8 cellular contexts compared by ENCODE assay signal in the genomic region with DNA sequence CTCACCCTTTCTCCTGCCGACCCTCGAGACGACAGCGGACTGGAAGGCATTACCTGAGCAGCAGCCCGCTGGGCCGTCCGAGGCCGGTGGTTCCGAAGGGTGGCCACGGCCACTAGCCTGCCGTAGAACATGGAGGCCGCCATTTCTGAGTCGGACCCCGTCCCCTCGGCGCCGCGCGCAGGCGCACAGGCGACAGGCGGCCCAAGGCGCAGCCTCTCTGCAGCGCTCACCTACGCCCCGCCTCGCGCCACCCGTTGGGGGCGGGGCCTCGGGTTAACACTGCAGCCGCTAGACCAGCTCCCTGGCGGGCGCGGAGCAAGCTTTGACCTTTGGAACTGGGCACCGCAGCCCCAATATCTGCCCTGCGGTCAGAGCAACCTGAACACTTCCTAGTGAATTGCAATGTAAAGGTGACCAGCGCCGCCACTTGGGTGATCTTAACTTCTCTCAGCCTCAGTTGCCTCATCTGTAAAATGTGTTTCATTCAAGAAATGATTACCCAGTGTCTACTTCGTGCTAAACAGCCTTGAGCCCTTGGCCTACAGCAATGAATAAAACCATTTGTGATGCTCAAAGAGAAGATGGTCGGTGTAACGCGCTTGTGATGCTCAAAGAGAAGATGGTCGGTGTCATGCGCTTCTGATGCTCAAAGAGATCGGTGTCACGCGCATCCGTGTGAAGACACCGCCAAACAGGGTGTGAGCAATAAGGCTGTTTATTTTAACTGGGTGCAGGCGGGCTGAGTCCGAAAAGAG. TPM values are rescaled to one million over a fixed set of nuclear protein-coding genes. Genes with fewer than 3 reads are reported as not detected.
DNase-seq lines count a peak whose midpoint lies in the region; ATAC-seq and TF ChIP-seq lines count a peak whose summit lies in the region.

A gene (minus strand): TSS at position 147 of the 755 bp plus-strand sequence. CDS start 4 bp downstream, at position 143.

- WGBS in GM23248 (ENCODE audit: low coverage in 1 of 2, low lambda C conversion rate in 2 of 2, missing lambda C conversion rate in 2 of 2), 2 experiments: 1% methylated on average over 40 to 52 of the region's 52 CpGs

- in situ Hi-C loops in GM23248 (cut with MboI): no loop called here

- peak within 1 kb of the TSS; percentile 92 for H3K9ac ChIP-seq in GM23248
- H3K9ac ChIP-seq in fibroblast of lung (ENCODE audit: insufficient read depth, low read length): peak within 1 kb of the TSS; percentile 91

- peak within 1 kb of the TSS; percentile 89 to 98 (median 96) for H3K4me3 Mint-ChIP-seq in naive thymus-derived CD8-positive, alpha-beta T cell
- peak within 1 kb of the TSS; percentile 97 to 98 for H3K4me3 Mint-ChIP-seq in stimulated activated naive B cell treated with anti-CD40 and anti-IgM and Interleukin-4, amounts not matched to agents 10 μg/mL and 1 μg/mL and 100 μg/mL, for 72 hours

- no peaks in the 10 kb centered on the region for H3K27me3 ChIP-seq in GM23248 (replicated peaks; ENCODE audit: insufficient read depth)
- H3K27me3 ChIP-seq in fibroblast of lung (ENCODE audit: control insufficient read depth, insufficient read depth, low read length): no peaks in the 10 kb centered on the region

- H3K27ac ChIP-seq in GM23248: peak within 1 kb of the TSS; percentile 90
- H3K27ac ChIP-seq in fibroblast of lung (ENCODE audit: insufficient read depth, low read length): peak within 1 kb of the TSS; percentile 88

- POLR2A ChIA-PET in naive thymus-derived CD8-positive, alpha-beta T cell (lab: Charles Lee): interaction anchor here (0.6 to 2.5 kb wide), 2 partner anchors 36 to 883 kb away, joined by 3 to 7 read pairs; a partner anchor contains a TSS

- H2AFZ ChIP-seq in GM23248 (peak within 1 kb of the TSS; percentile 96), fibroblast of lung (ENCODE audit: low read length) (peak within 1 kb of the TSS; percentile 96)

- H3K79me2 ChIP-seq in GM23248 (ENCODE audit: insufficient read depth) (peaks cover 47% of the 10 kb centered on the region), fibroblast of lung (ENCODE audit: control insufficient read depth, insufficient read depth, low read length) (peaks cover 38% of the 10 kb centered on the region)

- H3K4me3 ChIP-seq in GM23248: peak within 1 kb of the TSS; percentile 96
- H3K4me3 ChIP-seq in fibroblast of lung (replicated peaks in 1 of 4; ENCODE audit: control extremely low read depth in 1 of 4, insufficient read depth in 1 of 4, low read depth in 3 of 4, low read length in 4 of 4): peak within 1 kb of the TSS; percentile 87 to 96 (median 88)

- H3K36me3 ChIP-seq in GM23248 (ENCODE audit: low read depth): no peaks in the 10 kb centered on the region
- H3K36me3 ChIP-seq in fibroblast of lung (ENCODE audit: control insufficient read depth, insufficient read depth, low read length): no peaks in the 10 kb centered on the region

- peaks cover 0 to 14% (median 0%) of the 10 kb centered on the region in 3 donors for H3K36me3 Mint-ChIP-seq in naive thymus-derived CD8-positive, alpha-beta T cell
- peaks cover 1 to 8% of the 10 kb centered on the region in 2 donors for H3K36me3 Mint-ChIP-seq in stimulated activated naive B cell treated with anti-CD40 and anti-IgM and Interleukin-4, amounts not matched to agents 10 μg/mL and 1 μg/mL and 100 μg/mL, for 72 hours

- H3K9me3 ChIP-seq in GM23248 (ENCODE audit: low read depth) (no peaks in the 10 kb centered on the region), fibroblast of lung (ENCODE audit: control insufficient read depth, insufficient read depth, low read depth, low read length) (no peaks in the 10 kb centered on the region)

- H3K9me2 ChIP-seq in GM23248 (ENCODE audit: insufficient read depth): no peaks in the 10 kb centered on the region

- peak within 1 kb of the TSS; percentile 80 to 95 (median 92) for H3K27ac Mint-ChIP-seq in naive thymus-derived CD8-positive, alpha-beta T cell
- peak within 1 kb of the TSS; percentile 94 for H3K27ac Mint-ChIP-seq in stimulated activated naive B cell treated with anti-CD40 and anti-IgM and Interleukin-4, amounts not matched to agents 10 μg/mL and 1 μg/mL and 100 μg/mL, for 72 hours

- peak in 1 of 2 donors; percentile 10 for TF ChIP-seq CTCF in fibroblast of lung (conservative IDR thresholded peaks at IDR 0.05 in 1 of 2, IDR thresholded peaks at IDR 0.05 in 1 of 2; ENCODE audit: low read depth in 1 of 2, low read length in 2 of 2)

- H4K20me1 ChIP-seq in GM23248 (ENCODE audit: insufficient read depth): no peaks in the 10 kb centered on the region
- H4K20me1 ChIP-seq in fibroblast of lung (ENCODE audit: control insufficient read depth, extremely low read depth, insufficient read depth, low read length): no peaks in the 10 kb centered on the region

- H3K4me2 ChIP-seq in GM23248 (ENCODE audit: unreplicated experiment) (peak within 1 kb of the TSS; percentile 100), fibroblast of lung (ENCODE audit: extremely low read depth, insufficient read depth, low read length) (peak within 1 kb of the TSS; percentile 98)

- H3K9me3 Mint-ChIP-seq in naive thymus-derived CD8-positive, alpha-beta T cell: no peaks in the 10 kb centered on the region
- no peaks in the 10 kb centered on the region for H3K9me3 Mint-ChIP-seq in stimulated activated naive B cell treated with anti-CD40 and anti-IgM and Interleukin-4, amounts not matched to agents 10 μg/mL and 1 μg/mL and 100 μg/mL, for 72 hours

- H3K4me1 ChIP-seq in GM23248 (ENCODE audit: insufficient read depth): peaks cover 9% of the 10 kb centered on the region; the same call in 1 of the 2 replicates
- H3K4me1 ChIP-seq in fibroblast of lung (ENCODE audit: control insufficient read depth, extremely low read depth, insufficient read depth, low read length): peaks cover 3% of the 10 kb centered on the region

- peaks cover 14 to 48% (median 37%) of the 10 kb centered on the region in 4 donors for H3K4me1 Mint-ChIP-seq in naive thymus-derived CD8-positive, alpha-beta T cell
- peaks cover 18 to 37% of the 10 kb centered on the region in 2 donors for H3K4me1 Mint-ChIP-seq in stimulated activated naive B cell treated with anti-CD40 and anti-IgM and Interleukin-4, amounts not matched to agents 10 μg/mL and 1 μg/mL and 100 μg/mL, for 72 hours

- ATAC-seq in naive thymus-derived CD8-positive, alpha-beta T cell: peak; percentile 99
- ATAC-seq in stimulated activated naive B cell treated with anti-CD40 and anti-IgM and Interleukin-4, amounts not matched to agents 10 μg/mL and 1 μg/mL and 100 μg/mL, for 72 hours (replicated peaks): peak; percentile 100

- no peaks in the 10 kb centered on the region for H3F3A ChIP-seq in GM23248 (ENCODE audit: insufficient read depth)

- DNase-seq in Daoy (ENCODE audit: low read depth) (peak; percentile 92), GM23248 (peak; percentile 96), Kasumi-1 (lab: John Stamatoyannopoulos, UW) (peak; percentile 77 to 86), RPMI8226 (peak; percentile 94), fibroblast of lung (ENCODE audit: low read depth in 2 of 2) (peak; percentile 79 to 87)
- DNase-seq in activated T-helper 1 cell treated with anti-CD3 and anti-CD28 coated beads, Interleukin-2, amount 50 U/mL, for 16 hours (ENCODE audit: low read depth in 1 of 2, low spot score in 1 of 2): peak; percentile 73 to 85
- DNase-seq in naive thymus-derived CD8-positive, alpha-beta T cell: peak; percentile 78 to 90 (median 85)
- peak; percentile 90 for DNase-seq in stimulated activated naive B cell treated with anti-CD40 and anti-IgM and Interleukin-4, amounts not matched to agents 10 μg/mL and 1 μg/mL and 100 μg/mL, for 72 hours

- H3K27me3 Mint-ChIP-seq in naive thymus-derived CD8-positive, alpha-beta T cell: no peaks in the 10 kb centered on the region
- H3K27me3 Mint-ChIP-seq in stimulated activated naive B cell treated with anti-CD40 and anti-IgM and Interleukin-4, amounts not matched to agents 10 μg/mL and 1 μg/mL and 100 μg/mL, for 72 hours: no peaks in the 10 kb centered on the region

RNA-seq across cellular contexts. Expression of the gene that starts here (rescaled TPM):
- 46.2 and 54.4 TPM in 2 replicates for total RNA-seq in Daoy (2014; rRNA removed; shearing (Covaris generic))
- 39.1 and 48.6 TPM in 2 replicates for total RNA-seq in GM23248 (2014; rRNA removed; shearing (Covaris generic))
- polyA plus RNA-seq in GM23248 (2016; fragmentation: Nextera tagmentation; extraction: Ambion mirVana) (69.4 and 69.8 TPM in 2 replicates), fibroblast of lung (58.2 and 64.8 TPM in 2 replicates)
- total RNA-seq in fibroblast of lung: 45.7 and 46.7 TPM in 2 replicates
- polyA plus RNA-seq in fibroblast of lung (2012): 39.4 and 39.8 TPM in 2 replicates
- polyA minus RNA-seq in fibroblast of lung (ENCODE audit: low replicate concordance): 1.3 and 1.7 TPM in 2 replicates
- total RNA-seq in naive thymus-derived CD8-positive, alpha-beta T cell: 10 to 100 TPM; 28.6 to 33.4 TPM
- polyA plus RNA-seq in naive thymus-derived CD8-positive, alpha-beta T cell: 10 to 100 TPM; 14.5 to 32.4 (median 31.8) TPM

Comparison
In these comparisons a context has a peak if more than half of its experiments do, and no peak if none do; other contexts are left out.
1. Peak in every context shown above with its lines: DNase-seq, ATAC-seq, H3K4me3 ChIP-seq and H3K27ac ChIP-seq.